ENCODE assay signal across 12 cellular contexts in genomic region chr1:26409191-26409751, GRCh38. TPM values are rescaled to one million over a fixed set of nuclear protein-coding genes. Genes with fewer than 3 reads are reported as not detected.
DNase-seq lines count a peak whose midpoint lies in the region; ATAC-seq and TF ChIP-seq lines count a peak whose summit lies in the region.
"Had no signal": no experiment of that assay in that cellular context is flagged by ENCODE, and none has a peak within 500 bp of the region (broad histone marks: within the 10 kb centered on the region; RNA-seq: fewer than 3 reads in every experiment).

No MANE protein-coding gene starts in this region.

- no peak overlapping the region for H3K27ac Mint-ChIP-seq in activated T-helper 17 cell treated with anti-CD3 and anti-CD28 coated beads, Interleukin-2, amount 50 U/mL, for 72 hours

- TF ChIP-seq POLR2A in ovary (IDR thresholded peaks at IDR 0.05), result no peak
- no peak for TF ChIP-seq POLR2A in prostate gland (IDR thresholded peaks at IDR 0.05)

- TF ChIP-seq EP300 in ovary (IDR thresholded peaks at IDR 0.05), result no peak

- H3K27me3 Mint-ChIP-seq in activated T-helper 17 cell treated with anti-CD3 and anti-CD28 coated beads, Interleukin-2, amount 50 U/mL, for 72 hours, result peaks cover 50% of the 10 kb centered on the region

- H3K4me3 Mint-ChIP-seq in activated T-helper 17 cell treated with anti-CD3 and anti-CD28 coated beads, Interleukin-2, amount 50 U/mL, for 72 hours, result peak overlapping the region; percentile 30

- DNase-seq in COLO829 (ENCODE audit: low spot score) (peak; percentile 33), ovary (no peak), prostate gland (ENCODE audit: low spot score) (no peak)
- DNase-seq in activated CD4-positive, alpha-beta T cell treated with anti-CD3 and anti-CD28 coated beads, Interleukin-2, amount 50 U/mL, for 48 hours, result no peak
- DNase-seq in activated CD4-positive, alpha-beta T cell treated with anti-CD3 and anti-CD28 coated beads, Interleukin-2, amount 50 U/mL, for 4 hours, result no peak

- no peaks in the 10 kb centered on the region for H3K9me3 Mint-ChIP-seq in activated T-helper 17 cell treated with anti-CD3 and anti-CD28 coated beads, Interleukin-2, amount 50 U/mL, for 72 hours

- peak overlapping the region; percentile 58 for H3K4me3 ChIP-seq in HUES48 (ENCODE audit: low read depth, low read length)
- peak overlapping the region; percentile 96 for H3K4me3 ChIP-seq in mesodermal cell (ENCODE audit: extremely low read depth, insufficient read depth, low read length, poor library complexity, severe bottlenecking)
- H3K4me3 ChIP-seq in ovary, result no peak overlapping the region
- no peak overlapping the region for H3K4me3 ChIP-seq in prostate gland

- H3K27ac ChIP-seq in HUES48 (ENCODE audit: low read depth, low read length), result peak overlapping the region; percentile 98
- H3K27ac ChIP-seq in mesodermal cell (ENCODE audit: low read depth, low read length, severe bottlenecking), result peak overlapping the region; percentile 94
- H3K27ac ChIP-seq in ovary, result no peak overlapping the region
- no peak overlapping the region for H3K27ac ChIP-seq in prostate gland

- peaks cover 31% of the 10 kb centered on the region for H3K4me1 ChIP-seq in HUES48 (ENCODE audit: control insufficient read depth, insufficient read depth, low read length)
- H3K4me1 ChIP-seq in mesodermal cell (ENCODE audit: control insufficient read depth, insufficient read depth, low read length, poor library complexity, severe bottlenecking), result peaks cover 21% of the 10 kb centered on the region
- no peaks in the 10 kb centered on the region for H3K4me1 ChIP-seq in ovary (ENCODE audit: insufficient read depth)
- H3K4me1 ChIP-seq in prostate gland (replicated peaks), result no peaks in the 10 kb centered on the region

- H3K4me1 Mint-ChIP-seq in activated T-helper 17 cell treated with anti-CD3 and anti-CD28 coated beads, Interleukin-2, amount 50 U/mL, for 72 hours, result peaks cover 7% of the 10 kb centered on the region

- TF ChIP-seq CTCF in ovary (IDR thresholded peaks at IDR 0.05) (no peak), prostate gland (IDR thresholded peaks at IDR 0.05) (no peak)

- no peaks in the 10 kb centered on the region for H3K36me3 Mint-ChIP-seq in activated T-helper 17 cell treated with anti-CD3 and anti-CD28 coated beads, Interleukin-2, amount 50 U/mL, for 72 hours (ENCODE audit: low read depth)

- intact Hi-C loops in ovary (cut with DNase I), result no loop called here
- intact Hi-C loops in prostate gland (cut with DNase I), result no loop called here

- no peaks in the 10 kb centered on the region for H3K27me3 ChIP-seq in HUES48 (ENCODE audit: control insufficient read depth, insufficient read depth, low read length)
- H3K27me3 ChIP-seq in ovary, result peaks cover 6% of the 10 kb centered on the region
- peaks cover 34% of the 10 kb centered on the region for H3K27me3 ChIP-seq in prostate gland (replicated peaks; ENCODE audit: insufficient read depth)

- no peak for ATAC-seq in activated T-helper 17 cell treated with anti-CD3 and anti-CD28 coated beads, Interleukin-2, amount 50 U/mL, for 72 hours (replicated peaks)

- H3K36me3 ChIP-seq in HUES48 (ENCODE audit: control insufficient read depth, insufficient read depth, low read length), result peaks cover 26% of the 10 kb centered on the region
- peaks cover 30% of the 10 kb centered on the region for H3K36me3 ChIP-seq in mesodermal cell (ENCODE audit: control insufficient read depth, insufficient read depth, low read length)
- no peaks in the 10 kb centered on the region for H3K36me3 ChIP-seq in ovary
- no peaks in the 10 kb centered on the region for H3K36me3 ChIP-seq in prostate gland

- peak overlapping the region; percentile 77 for H3K9ac ChIP-seq in HUES48 (ENCODE audit: low read depth, low read length)

- H3K9me3 ChIP-seq in HUES48 (ENCODE audit: control insufficient read depth, insufficient read depth, low read length) (no peaks in the 10 kb centered on the region), mesodermal cell (ENCODE audit: control insufficient read depth, low read length) (no peaks in the 10 kb centered on the region), ovary (no peaks in the 10 kb centered on the region), prostate gland (no peaks in the 10 kb centered on the region)

- WGBS in mesodermal cell (ENCODE audit: insufficient coverage in 2 of 2), 2 experiments, result 0 to 4% methylated on average over 8 to 11 of the region's 15 CpGs
- 1 to 3% (median 2%) methylated on average over 15 of the region's 15 CpGs for WGBS in ovary, 3 donors
- 3% methylated on average over 15 of the region's 15 CpGs for WGBS in prostate gland

RNA-seq across cellular contexts. Expression of gene LIN28A, which starts 1.3 kb away (rescaled TPM):
- total RNA-seq in activated T-helper 17 cell treated with anti-CD3 and anti-CD28 coated beads, Interleukin-2, amount 50 U/mL, for 72 hours, result not detected
- 195 TPM for polyA plus RNA-seq in mesodermal cell (2013, experiment 1 of 2)
- polyA plus RNA-seq in mesodermal cell (2013, experiment 2 of 2), result 203 TPM
- total RNA-seq in ovary (1 to 10 TPM in 1 of 7 donors, not detected in 6; 1.3 TPM), prostate gland (under 1 TPM in 1 of 2 donors, not detected in 1; 0.17 TPM)
- not detected for polyA plus RNA-seq in ovary
- total RNA-seq: dermis blood vessel endothelial cell, lung microvascular endothelial cell, sciatic nerve, urinary bladder had no signal
- polyA plus RNA-seq: urinary bladder had no signal

RNA-seq across cellular contexts. Expression of gene DHDDS, which starts 22.9 kb away (rescaled TPM):
- total RNA-seq in activated T-helper 17 cell treated with anti-CD3 and anti-CD28 coated beads, Interleukin-2, amount 50 U/mL, for 72 hours, result 10 to 100 TPM; 55.7 to 56.6 TPM
- polyA plus RNA-seq in mesodermal cell (2013, experiment 1 of 2), result 30.4 TPM
- polyA plus RNA-seq in mesodermal cell (2013, experiment 2 of 2), result 30.0 TPM
- total RNA-seq in ovary (10 to 100 TPM; 20.0 to 46.2 (median 27.3) TPM), prostate gland (10 to 100 TPM; 28.9 to 39.0 TPM)
- 10 to 100 TPM; 13.0 to 37.8 TPM for polyA plus RNA-seq in ovary

RNA-seq across cellular contexts. Expression of gene ZNF683, which starts 36.7 kb away (rescaled TPM):
- not detected for total RNA-seq in activated T-helper 17 cell treated with anti-CD3 and anti-CD28 coated beads, Interleukin-2, amount 50 U/mL, for 72 hours
- not detected for polyA plus RNA-seq in mesodermal cell (2013, experiment 1 of 2)
- not detected for polyA plus RNA-seq in mesodermal cell (2013, experiment 2 of 2)
- total RNA-seq in ovary, result under 1 TPM in 3 of 7 donors, not detected in 4; 0.28 to 0.50 (median 0.41) TPM
- polyA plus RNA-seq in ovary, result under 1 TPM in 1 of 2 donors, not detected in 1; 0.15 TPM
- 1 to 10 TPM in 1 of 2 donors, not detected in 1; 4.8 TPM for total RNA-seq in prostate gland
- total RNA-seq: dermis blood vessel endothelial cell, lung microvascular endothelial cell, urinary bladder had no signal

RNA-seq across cellular contexts. Expression of gene CRYBG2, which starts 55.3 kb away (rescaled TPM):
- 10 to 100 TPM in 1 of 2 donors, under 1 TPM in 1; 0.37 to 13.6 TPM for total RNA-seq in activated T-helper 17 cell treated with anti-CD3 and anti-CD28 coated beads, Interleukin-2, amount 50 U/mL, for 72 hours
- 1.7 TPM for polyA plus RNA-seq in mesodermal cell (2013, experiment 1 of 2)
- polyA plus RNA-seq in mesodermal cell (2013, experiment 2 of 2), result 2.9 TPM
- total RNA-seq in ovary (1 to 10 TPM in 1 of 7 donors, under 1 TPM in 1, not detected in 5; 0.23 to 2.3 TPM), prostate gland (1 to 10 TPM; 3.9 to 4.8 TPM)
- polyA plus RNA-seq in ovary, result under 1 TPM in 1 of 2 donors, not detected in 1; 0.11 TPM
- total RNA-seq: dermis blood vessel endothelial cell, lung microvascular endothelial cell, sciatic nerve had no signal

Comparison
In these comparisons a context has a peak if more than half of its experiments do, and no peak if none do; other contexts are left out.
1. H3K27ac ChIP-seq: peak in HUES48 (single experiment) and mesodermal cell (single experiment); none in ovary (0 of 2) and prostate gland (0 of 2).
2. H3K4me3 ChIP-seq: peak in HUES48 (single experiment) and mesodermal cell (single experiment); none in ovary (single experiment) and prostate gland (0 of 2).